In the genomic region with DNA sequence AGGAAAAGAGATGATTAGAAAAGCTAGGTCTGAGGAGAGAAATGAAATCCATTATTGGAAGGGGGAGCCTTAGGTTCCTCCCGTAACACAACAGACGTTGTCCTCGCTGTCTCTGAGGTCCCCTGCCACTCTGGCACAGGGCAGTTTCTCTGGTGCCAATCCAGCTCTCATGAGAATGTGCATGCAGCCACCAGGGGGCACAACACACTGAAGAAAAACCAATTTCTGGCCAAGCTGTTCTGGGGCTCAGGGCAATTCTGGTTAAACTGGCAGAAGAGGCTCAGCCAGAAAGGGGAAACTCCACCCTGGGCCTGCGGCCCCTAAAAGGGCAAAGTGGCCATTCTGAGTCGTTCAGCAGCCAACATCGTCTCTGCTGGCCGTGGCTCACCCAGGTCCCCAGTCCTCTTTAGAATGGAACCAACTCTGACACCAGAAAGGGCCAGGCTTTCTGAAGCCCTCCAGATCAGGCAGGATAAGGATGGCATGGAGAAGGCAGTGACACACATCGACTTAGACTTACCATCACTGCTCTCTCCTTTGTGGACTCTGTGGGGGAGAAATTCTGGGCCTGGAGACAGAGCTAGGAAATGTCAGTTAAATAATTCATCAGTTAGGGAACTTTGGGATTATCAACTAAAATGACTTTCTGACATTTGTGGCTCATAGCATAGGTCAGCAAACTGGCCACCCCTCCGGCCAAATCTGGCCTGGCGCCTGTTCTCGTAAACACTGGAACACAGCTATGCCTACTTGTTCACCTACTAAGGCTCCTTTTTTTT, we compare ENCODE assay signal across 8 cellular contexts. TPM values are rescaled to one million over a fixed set of nuclear protein-coding genes. Genes with fewer than 3 reads are reported as not detected.
DNase-seq lines count a peak whose midpoint lies in the region; ATAC-seq and TF ChIP-seq lines count a peak whose summit lies in the region.

No MANE protein-coding gene starts in this region.

- intact Hi-C loops in MCF 10A (cut with micrococcal nuclease), result loop anchor here (1.0 to 5.0 kb wide), 4 partner anchors 97 to 381 kb away; partner anchors contain the start of gene SUB1

- TF ChIP-seq CTCF in VCaP (conservative IDR thresholded peaks at IDR 0.05) (peak; percentile 82), MCF 10A (IDR thresholded peaks at IDR 0.05; ENCODE audit: unreplicated experiment) (peak; percentile 62)

- H3K4me1 Mint-ChIP-seq in MCF 10A (ENCODE audit: insufficient read depth, unreplicated experiment), result no peaks in the 10 kb centered on the region
- peaks cover 46 to 52% of the 10 kb centered on the region in 2 donors for H3K4me1 Mint-ChIP-seq in immature natural killer cell

- POLR2A ChIA-PET in MCF 10A (lab: Yijun Ruan, JAX), result interaction anchor here (0.6 to 1.3 kb wide), 4 partner anchors 92 to 600 kb away, joined by 3 to 4 read pairs (median 4); no protein-coding TSS in a partner anchor

- H3K9me3 Mint-ChIP-seq in MCF 10A (ENCODE audit: unreplicated experiment) (no peaks in the 10 kb centered on the region), immature natural killer cell (no peaks in the 10 kb centered on the region)

- BruUV-seq in MCF 10A (replicated peaks; lab: Mats Ljungman, UMichigan), result no TSS peak

- no peaks in the 10 kb centered on the region for H3K27me3 Mint-ChIP-seq in MCF 10A (ENCODE audit: insufficient read depth, unreplicated experiment)
- H3K27me3 Mint-ChIP-seq in immature natural killer cell (ENCODE audit: low read depth in 3 of 3), result peaks cover 0 to 4% (median 2%) of the 10 kb centered on the region in 3 donors

- peaks cover 48% of the 10 kb centered on the region for H3K36me3 Mint-ChIP-seq in MCF 10A (ENCODE audit: insufficient read depth, unreplicated experiment)
- peaks cover 22 to 51% (median 27%) of the 10 kb centered on the region in 3 donors for H3K36me3 Mint-ChIP-seq in immature natural killer cell

- peak; percentile 74 for ATAC-seq in GM18508 (IDR thresholded peaks at IDR 0.05; ENCODE audit: insufficient read depth, unreplicated experiment)
- ATAC-seq in HG02981 (IDR thresholded peaks at IDR 0.05; ENCODE audit: unreplicated experiment), result peak; percentile 67

- H3K4me3 Mint-ChIP-seq in MCF 10A (ENCODE audit: unreplicated experiment) (no peak overlapping the region), immature natural killer cell (peak overlapping the region in 4 of 5 donors; percentile 14 to 65 (median 40))

- CTCF ChIA-PET in MCF 10A (lab: Yijun Ruan, JAX), result interaction anchor here (0.6 to 4.7 kb wide), 49 partner anchors 9 to 1201 kb away, joined by 3 to 49 read pairs (median 4); no protein-coding TSS in a partner anchor

- DNase-seq in 8988T (peak; percentile 66), NCI-H2107 treated with DMSO at 0.1 percent for 48 hours (lab: John Stamatoyannopoulos, UW; ENCODE audit: unreplicated experiment) (peak; percentile 45), MCF 10A (ENCODE audit: unreplicated experiment) (peak; percentile 75), immature natural killer cell (peak; percentile 79 to 83 (median 80))
- DNase-seq in stimulated activated CD4-positive, alpha-beta T cell treated with anti-CD3 and anti-CD28 coated beads, Interleukin-12 subunit alpha, Interleukin-12 subunit beta, amount 100 ng/mL, for 24 hours (ENCODE audit: low read depth in 2 of 2), result peak; percentile 55 to 65

- H3K27ac Mint-ChIP-seq in MCF 10A (ENCODE audit: low read depth, unreplicated experiment), result no peak overlapping the region
- peak overlapping the region; percentile 85 to 94 (median 92) for H3K27ac Mint-ChIP-seq in immature natural killer cell

- H3K27ac ChIP-seq in VCaP, result peak overlapping the region; percentile 97

RNA-seq across cellular contexts. Expression of gene GOLPH3, which starts 58.5 kb away (rescaled TPM):
- 69.5 and 89.6 TPM in 2 replicates for total RNA-seq in MCF 10A (2022)
- polyA plus RNA-seq in immature natural killer cell, result 100 to 1,000 TPM; 109 to 128 (median 125) TPM

Comparison
In these comparisons a context has a peak if more than half of its experiments do, and no peak if none do; other contexts are left out.
1. Peak in every context shown above with its lines: DNase-seq, ATAC-seq and H3K27ac ChIP-seq.